8 cellular contexts compared by ENCODE assay signal in genomic region chr10:11209810-11210141, GRCh38.
A peak's percentile ranks its signal among the peaks of the same experiment; 100 is the strongest.
DNase-seq lines count a peak whose midpoint lies in the region; ATAC-seq lines count a peak whose summit lies in the region.

No MANE protein-coding gene starts in this region.

- DNase-seq in activated naive CD4-positive, alpha-beta T cell treated with anti-CD3 and anti-CD28 coated beads for 36 hours, result peak; percentile 38
- DNase-seq in activated naive CD4-positive, alpha-beta T cell treated with Interleukin-2 at 50 U/mL for 16 hours, result no peak
- no peak for DNase-seq in activated naive CD8-positive, alpha-beta T cell treated with anti-CD3 and anti-CD28 coated beads for 36 hours
- DNase-seq in stimulated activated naive CD8-positive, alpha-beta T cell treated with anti-CD3 and anti-CD28 coated beads, Interleukin-15, amount 100 ng/mL, for 72 hours, result peak; percentile 39 to 41
- no peak for DNase-seq in NCI-H2029 (lab: John Stamatoyannopoulos, UW)
- no peak for DNase-seq in NCI-H526 (lab: John Stamatoyannopoulos, UW)
- DNase-seq in dedifferentiated amniotic fluid mesenchymal stem cell (ENCODE audit: extremely low spot score), result no peak

- H3K27ac Mint-ChIP-seq in activated naive CD4-positive, alpha-beta T cell treated with anti-CD3 and anti-CD28 coated beads for 36 hours, result peak overlapping the region; percentile 95
- peak overlapping the region; percentile 96 for H3K27ac Mint-ChIP-seq in activated naive CD8-positive, alpha-beta T cell treated with anti-CD3 and anti-CD28 coated beads for 36 hours
- H3K27ac Mint-ChIP-seq in stimulated activated naive CD8-positive, alpha-beta T cell treated with anti-CD3 and anti-CD28 coated beads, Interleukin-15, amount 100 ng/mL, for 72 hours, result peak overlapping the region; percentile 35 to 95

- intact Hi-C loops in activated naive CD4-positive, alpha-beta T cell treated with anti-CD3 and anti-CD28 coated beads for 36 hours (cut with micrococcal nuclease), result loop anchor here (1.0 to 2.0 kb wide), 5 partner anchors 9 to 65 kb away; no protein-coding TSS in a partner anchor

- no peaks in the 10 kb centered on the region for H3K27me3 Mint-ChIP-seq in activated naive CD4-positive, alpha-beta T cell treated with anti-CD3 and anti-CD28 coated beads for 36 hours (ENCODE audit: low read depth)
- no peaks in the 10 kb centered on the region for H3K27me3 Mint-ChIP-seq in activated naive CD8-positive, alpha-beta T cell treated with anti-CD3 and anti-CD28 coated beads for 36 hours
- H3K27me3 Mint-ChIP-seq in stimulated activated naive CD8-positive, alpha-beta T cell treated with anti-CD3 and anti-CD28 coated beads, Interleukin-15, amount 100 ng/mL, for 72 hours, result no peaks in the 10 kb centered on the region

- peaks cover 99% of the 10 kb centered on the region for H3K4me1 Mint-ChIP-seq in activated naive CD4-positive, alpha-beta T cell treated with anti-CD3 and anti-CD28 coated beads for 36 hours (ENCODE audit: low read depth)
- peaks cover 98% of the 10 kb centered on the region for H3K4me1 Mint-ChIP-seq in activated naive CD8-positive, alpha-beta T cell treated with anti-CD3 and anti-CD28 coated beads for 36 hours
- peaks cover 99% of the 10 kb centered on the region for H3K4me1 Mint-ChIP-seq in stimulated activated naive CD8-positive, alpha-beta T cell treated with anti-CD3 and anti-CD28 coated beads, Interleukin-15, amount 100 ng/mL, for 72 hours

- peaks cover 36% of the 10 kb centered on the region for H3K36me3 Mint-ChIP-seq in activated naive CD4-positive, alpha-beta T cell treated with anti-CD3 and anti-CD28 coated beads for 36 hours (ENCODE audit: low read depth)
- peaks cover 80% of the 10 kb centered on the region for H3K36me3 Mint-ChIP-seq in activated naive CD8-positive, alpha-beta T cell treated with anti-CD3 and anti-CD28 coated beads for 36 hours

- ATAC-seq in HG02970 (IDR thresholded peaks at IDR 0.05; ENCODE audit: low FRiP score, unreplicated experiment), result peak; percentile 18
- ATAC-seq in stimulated activated naive CD8-positive, alpha-beta T cell treated with anti-CD3 and anti-CD28 coated beads, Interleukin-15, amount 100 ng/mL, for 72 hours, result peak; percentile 8

- H3K4me3 Mint-ChIP-seq in activated naive CD4-positive, alpha-beta T cell treated with anti-CD3 and anti-CD28 coated beads for 36 hours, result peak overlapping the region; percentile 60
- peak overlapping the region; percentile 70 for H3K4me3 Mint-ChIP-seq in activated naive CD8-positive, alpha-beta T cell treated with anti-CD3 and anti-CD28 coated beads for 36 hours
- peak overlapping the region; percentile 51 to 81 for H3K4me3 Mint-ChIP-seq in stimulated activated naive CD8-positive, alpha-beta T cell treated with anti-CD3 and anti-CD28 coated beads, Interleukin-15, amount 100 ng/mL, for 72 hours

- CTCF ChIA-PET in activated naive CD4-positive, alpha-beta T cell treated with anti-CD3 and anti-CD28 coated beads for 36 hours (lab: Charles Lee), result interaction anchor here (0.7 to 2.6 kb wide), 6 partner anchors 8 to 60 kb away, joined by 3 to 10 read pairs (median 4); no protein-coding TSS in a partner anchor

- H3K9me3 Mint-ChIP-seq in activated naive CD4-positive, alpha-beta T cell treated with anti-CD3 and anti-CD28 coated beads for 36 hours, result no peaks in the 10 kb centered on the region
- H3K9me3 Mint-ChIP-seq in activated naive CD8-positive, alpha-beta T cell treated with anti-CD3 and anti-CD28 coated beads for 36 hours, result no peaks in the 10 kb centered on the region
- H3K9me3 Mint-ChIP-seq in stimulated activated naive CD8-positive, alpha-beta T cell treated with anti-CD3 and anti-CD28 coated beads, Interleukin-15, amount 100 ng/mL, for 72 hours, result no peaks in the 10 kb centered on the region

Comparison
In these comparisons a context has a peak if more than half of its experiments do, and no peak if none do; other contexts are left out.
1. DNase-seq: peak in activated naive CD4-positive, alpha-beta T cell treated with anti-CD3 and anti-CD28 coated beads for 36 hours (single experiment) and stimulated activated naive CD8-positive, alpha-beta T cell treated with anti-CD3 and anti-CD28 coated beads, Interleukin-15, amount 100 ng/mL, for 72 hours (2 of 2); none in activated naive CD4-positive, alpha-beta T cell treated with Interleukin-2 at 50 U/mL for 16 hours (single experiment), activated naive CD8-positive, alpha-beta T cell treated with anti-CD3 and anti-CD28 coated beads for 36 hours (single experiment), NCI-H2029 (single experiment), NCI-H526 (0 of 2) and dedifferentiated amniotic fluid mesenchymal stem cell (single experiment).
2. Peak in every context shown above with its lines, with median percentiles within 50 percentile points of each other: H3K27ac Mint-ChIP-seq and H3K4me3 Mint-ChIP-seq.